In the genomic region with DNA sequence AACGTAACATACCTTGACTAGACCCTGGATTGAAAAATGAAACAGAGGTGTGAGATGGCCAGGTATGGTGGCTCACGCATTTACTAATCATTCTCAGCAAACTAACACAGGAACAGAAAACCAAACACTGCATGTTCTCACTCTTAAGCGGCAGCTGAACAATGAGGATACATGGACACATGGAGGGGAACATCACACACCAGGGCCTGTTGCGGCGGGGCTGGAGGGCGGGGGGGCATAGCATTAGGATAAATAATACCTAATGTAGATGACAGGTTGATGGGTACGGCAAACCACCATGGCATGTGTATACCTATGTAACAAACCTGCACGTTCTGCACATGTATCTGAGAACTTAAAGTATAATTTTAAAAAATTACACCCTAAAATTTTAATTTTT, we compare ENCODE assay signal across 14 cellular contexts.
"Had no signal": no experiment of that assay in that cellular context is flagged by ENCODE, and none has a peak within 500 bp of the region (broad histone marks: within the 10 kb centered on the region; RNA-seq: fewer than 3 reads in every experiment).

No MANE protein-coding gene starts in this region.

- H3K4me1 Mint-ChIP-seq: nephron progenitor cell had no signal

- DNase-seq: activated CD4-positive, alpha-beta T cell treated with anti-CD3 and anti-CD28 coated beads, Interleukin-2, amount 10 ng/mL, durations not matched to agents 7 days and 5 days; activated CD4-positive, CD25-positive, alpha-beta regulatory T cell; activated effector memory CD4-positive, alpha-beta T cell treated with Interleukin-2 at 50 U/mL for 16 hours; activated naive CD4-positive, alpha-beta T cell treated with anti-CD3 and anti-CD28 coated beads, Interleukin-2, amount 50 U/mL, for 16 hours; activated T-cell treated with anti-CD3 and anti-CD28 coated beads, Interleukin-2, amount 50 U/mL, for 1 hour; cortex of kidney; effector CD8-positive, alpha-beta T cell; foreskin fibroblast; hippocampal formation; left lung; nephron progenitor cell; thyroid gland had no signal

- H3K9me3 Mint-ChIP-seq: stimulated activated effector memory CD8-positive, alpha-beta T cell treated with anti-CD3 and anti-CD28 coated beads, Interleukin-12 subunit alpha, Interleukin-12 subunit beta, amount 100 ng/mL, for 72 hours; T-helper 2 cell treated with Interferon-gamma antibody and Interleukin-4, amounts not matched to agents 5 μg/mL and 100 μg/mL, for 36 hours had no signal

- H3K27ac ChIP-seq: left lung, thyroid gland had no signal

- H3K27me3 ChIP-seq: left lung, thyroid gland had no signal

- H3K4me3 ChIP-seq: left lung, thyroid gland had no signal

- H3K27ac Mint-ChIP-seq: nephron progenitor cell; stimulated activated effector memory CD8-positive, alpha-beta T cell treated with anti-CD3 and anti-CD28 coated beads, Interleukin-12 subunit alpha, Interleukin-12 subunit beta, amount 100 ng/mL, for 72 hours; T-helper 2 cell treated with Interferon-gamma antibody and Interleukin-4, amounts not matched to agents 5 μg/mL and 100 μg/mL, for 36 hours had no signal

- H3K4me3 Mint-ChIP-seq: activated CD4-positive, alpha-beta T cell treated with anti-CD3 and anti-CD28 coated beads, Interleukin-2, amount 10 ng/mL, durations not matched to agents 7 days and 5 days; nephron progenitor cell; stimulated activated effector memory CD8-positive, alpha-beta T cell treated with anti-CD3 and anti-CD28 coated beads, Interleukin-12 subunit alpha, Interleukin-12 subunit beta, amount 100 ng/mL, for 72 hours; T-helper 2 cell treated with Interferon-gamma antibody and Interleukin-4, amounts not matched to agents 5 μg/mL and 100 μg/mL, for 36 hours had no signal

- H3K36me3 ChIP-seq: left lung, thyroid gland had no signal

- ATAC-seq: left lung; stimulated activated effector memory CD8-positive, alpha-beta T cell treated with anti-CD3 and anti-CD28 coated beads, Interleukin-12 subunit alpha, Interleukin-12 subunit beta, amount 100 ng/mL, for 72 hours had no signal

- H3K27me3 Mint-ChIP-seq: activated CD4-positive, alpha-beta T cell treated with anti-CD3 and anti-CD28 coated beads, Interleukin-2, amount 10 ng/mL, durations not matched to agents 7 days and 5 days had no signal

- H3K9me3 ChIP-seq: thyroid gland had no signal
